Comparison of ENCODE assay signal across 1 cellular context in genomic region chr4:155367608-155368007, GRCh38.
TF ChIP-seq lines count a peak whose summit lies in the region.

No MANE protein-coding gene starts in this region.

TF ChIP-seq in GM23338, 12 proteins besides CTCF, POLR2A, EP300 and RAD21 (continued from another document):
- TF ChIP-seq ZNF462 (CRISPR knock-in tag; IDR thresholded peaks at IDR 0.05) (no peak), STAT1 (IDR thresholded peaks at IDR 0.05; ENCODE audit: unreplicated experiment) (no peak)
